1 cellular context compared by ENCODE assay signal in genomic region chr4:38781854-38782261, GRCh38.
TF ChIP-seq lines count a peak whose summit lies in the region.

No MANE protein-coding gene starts in this region.

TF ChIP-seq in GM12878, 131 proteins besides CTCF, POLR2A, EP300 and RAD21 (continued from another document and continues in another):
- TF ChIP-seq ELK1 (IDR thresholded peaks at IDR 0.05; ENCODE audit: low read depth, low read length) (no peak), SIN3A (IDR thresholded peaks at IDR 0.05; ENCODE audit: low read depth, low read length) (no peak), RELB (IDR thresholded peaks at IDR 0.05; ENCODE audit: low read depth) (no peak), JUND (IDR thresholded peaks at IDR 0.05; ENCODE audit: low read depth, low read length) (no peak), ZNF207 (IDR thresholded peaks at IDR 0.05; ENCODE audit: borderline replicate concordance) (no peak; the same call in 1 of the 2 replicates), YBX1 (IDR thresholded peaks at IDR 0.05) (no peak), ZNF384 (IDR thresholded peaks at IDR 0.05; ENCODE audit: borderline replicate concordance, low read depth, low read length) (no peak), JUNB (IDR thresholded peaks at IDR 0.05) (peak; percentile 21; the same call in 1 of the 2 replicates), SIX5 (IDR thresholded peaks at IDR 0.05; ENCODE audit: low read depth, low read length, severe bottlenecking) (no peak), EGR1 (IDR thresholded peaks at IDR 0.05; ENCODE audit: borderline replicate concordance in 1 of 2, low read depth in 2 of 2, low read length in 2 of 2) (no peak), HCFC1 (IDR thresholded peaks at IDR 0.05; ENCODE audit: low read length) (no peak), MTA3 (IDR thresholded peaks at IDR 0.05; ENCODE audit: borderline replicate concordance, low read length) (peak; percentile 48; the same call in 1 of the 2 replicates), MEF2A (IDR thresholded peaks at IDR 0.05; ENCODE audit: insufficient read depth, low read depth, low read length) (no peak), POLR2AphosphoS5 (IDR thresholded peaks at IDR 0.05; ENCODE audit: low read length) (peak; percentile 64), KAT2A (conservative IDR thresholded peaks at IDR 0.05; ENCODE audit: control insufficient read depth, low read depth, low read length) (no peak), MYB (IDR thresholded peaks at IDR 0.05; ENCODE audit: borderline replicate concordance, low read depth, low read length) (no peak), ZBTB4 (CRISPR knock-in tag; IDR thresholded peaks at IDR 0.05) (no peak), E4F1 (IDR thresholded peaks at IDR 0.05; ENCODE audit: borderline replicate concordance, partially characterized antibody) (no peak), MLLT1 (IDR thresholded peaks at IDR 0.05) (no peak), ZBTB11 (CRISPR knock-in tag; IDR thresholded peaks at IDR 0.05) (no peak), USF2 (IDR thresholded peaks at IDR 0.05; ENCODE audit: borderline replicate concordance, low read depth, low read length) (no peak), STAT3 (IDR thresholded peaks at IDR 0.05; ENCODE audit: low read depth, low read length) (no peak), MTA2 (IDR thresholded peaks at IDR 0.05; ENCODE audit: low read depth) (no peak), IKZF2 (IDR thresholded peaks at IDR 0.05) (no peak), SMC3 (IDR thresholded peaks at IDR 0.05; ENCODE audit: borderline replicate concordance, low read length) (no peak), EED (IDR thresholded peaks at IDR 0.05; ENCODE audit: low read depth) (no peak), ETV6 (conservative IDR thresholded peaks at IDR 0.05 in 1 of 2, IDR thresholded peaks at IDR 0.05 in 1 of 2; ENCODE audit: borderline replicate concordance in 1 of 2, low read depth in 1 of 2) (no peak), NBN (IDR thresholded peaks at IDR 0.05) (no peak; the same call in 1 of the 2 replicates), SRF (IDR thresholded peaks at IDR 0.05; ENCODE audit: low read depth in 2 of 2, low read length in 2 of 2) (no peak), BRCA1 (IDR thresholded peaks at IDR 0.05; ENCODE audit: low read depth, low read length) (no peak), NFIC (IDR thresholded peaks at IDR 0.05; ENCODE audit: low read depth, low read length) (no peak), PAX8 (IDR thresholded peaks at IDR 0.05) (peak; percentile 61; the same call in 1 of the 2 replicates), TCF12 (IDR thresholded peaks at IDR 0.05; ENCODE audit: low read depth, low read length) (0 out of 2 replicates have a peak, but pooled peaks have one; percentile 45), CREM (IDR thresholded peaks at IDR 0.05; ENCODE audit: low read depth) (no peak), PRDM15 (CRISPR knock-in tag; IDR thresholded peaks at IDR 0.05) (no peak), HDGF (IDR thresholded peaks at IDR 0.05) (no peak; the same call in 1 of the 2 replicates), ATF2 (IDR thresholded peaks at IDR 0.05; ENCODE audit: low read length) (0 out of 2 replicates have a peak, but pooled peaks have one; percentile 26), CHD4 (IDR thresholded peaks at IDR 0.05) (no peak), BHLHE40 (IDR thresholded peaks at IDR 0.05; ENCODE audit: borderline replicate concordance in 1 of 2, low read depth in 2 of 2, low read length in 1 of 2) (no peak), ZNF274 (IDR thresholded peaks at IDR 0.05; ENCODE audit: insufficient read depth, insufficient read length) (no peak), MAX (IDR thresholded peaks at IDR 0.05; ENCODE audit: low read depth, low read length) (no peak)
